Comparison of ENCODE assay signal across 1 cellular context in the genomic region with DNA sequence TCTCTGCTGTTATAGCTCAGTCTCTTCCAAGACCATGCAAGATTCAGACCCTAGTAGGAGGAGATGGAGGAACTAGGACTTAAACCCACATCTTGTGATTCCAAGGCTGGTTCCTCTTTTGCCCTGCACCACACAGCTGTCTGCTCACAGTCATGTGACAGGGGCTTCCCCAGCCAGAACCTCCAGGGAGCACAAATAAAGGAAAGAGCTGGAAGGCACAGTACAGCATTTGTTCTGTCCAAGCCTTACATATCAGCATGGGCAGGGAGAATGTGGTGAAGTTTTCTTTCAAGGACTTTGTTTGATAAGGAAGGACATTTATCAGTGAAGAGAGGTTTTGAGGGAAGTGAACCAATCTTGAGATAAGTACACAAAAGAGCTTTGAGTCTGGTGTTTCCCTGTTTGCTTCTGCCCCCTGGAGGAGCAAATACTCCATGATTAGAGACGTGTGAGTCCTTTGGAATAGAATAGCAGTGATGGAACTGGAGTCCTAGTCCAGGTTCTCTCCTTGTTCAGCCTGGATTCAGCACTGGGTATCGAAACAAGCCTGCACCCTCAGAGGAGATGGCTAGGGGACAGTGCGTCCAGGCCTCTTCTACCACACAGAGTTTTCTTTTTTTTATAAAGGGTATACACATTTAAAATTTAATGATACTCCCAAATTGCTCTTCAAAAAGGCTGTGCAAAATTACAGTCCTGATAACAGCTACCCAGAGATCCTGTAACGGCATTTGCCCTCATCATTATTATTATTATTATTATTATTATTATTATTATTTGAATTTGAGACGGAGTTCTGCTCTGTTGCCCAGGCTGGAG.
TF ChIP-seq lines count a peak whose summit lies in the region.

No MANE protein-coding gene starts in this region.

TF ChIP-seq in K562, 482 proteins besides CTCF, POLR2A, EP300 and RAD21 (continued from another document and continues in another):
- TF ChIP-seq CCNT2 (IDR thresholded peaks at IDR 0.05; ENCODE audit: borderline replicate concordance, extremely low read depth, insufficient read length, low read depth, low read length) = peak; percentile 18
- TF ChIP-seq XRCC5 (IDR thresholded peaks at IDR 0.05; ENCODE audit: low read depth, low read length) = no peak
- no peak for TF ChIP-seq SRSF1 (IDR thresholded peaks at IDR 0.05; ENCODE audit: low read depth, low read length)
- TF ChIP-seq RBM14 (IDR thresholded peaks at IDR 0.05; ENCODE audit: borderline replicate concordance, insufficient read depth, low read depth, low read length) = no peak
- no peak for TF ChIP-seq ZNF699 (CRISPR knock-in tag; IDR thresholded peaks at IDR 0.05; ENCODE audit: insufficient replicate concordance)
- no peak for TF ChIP-seq YY1 (IDR thresholded peaks at IDR 0.05; ENCODE audit: borderline replicate concordance in 1 of 3, control insufficient read depth in 1 of 3, extremely low read depth in 1 of 3, insufficient read depth in 3 of 3, insufficient read length in 1 of 3, insufficient replicate concordance in 2 of 3, low read depth in 1 of 3, low read length in 2 of 3)
- TF ChIP-seq KLF6 (CRISPR knock-in tag; IDR thresholded peaks at IDR 0.05; ENCODE audit: borderline replicate concordance) = no peak
- TF ChIP-seq ZNF444 (CRISPR knock-in tag; IDR thresholded peaks at IDR 0.05) = no peak
- no peak; the same call in 1 of the 2 replicates for TF ChIP-seq RNF2 (IDR thresholded peaks at IDR 0.05)
- TF ChIP-seq HDAC2 (IDR thresholded peaks at IDR 0.05) = 0 out of 2 replicates have a peak, but pooled peaks have one; percentile 65
- TF ChIP-seq DACH1 (IDR thresholded peaks at IDR 0.05; ENCODE audit: partially characterized antibody) = peak; percentile 63
- TF ChIP-seq, protein P1, sequence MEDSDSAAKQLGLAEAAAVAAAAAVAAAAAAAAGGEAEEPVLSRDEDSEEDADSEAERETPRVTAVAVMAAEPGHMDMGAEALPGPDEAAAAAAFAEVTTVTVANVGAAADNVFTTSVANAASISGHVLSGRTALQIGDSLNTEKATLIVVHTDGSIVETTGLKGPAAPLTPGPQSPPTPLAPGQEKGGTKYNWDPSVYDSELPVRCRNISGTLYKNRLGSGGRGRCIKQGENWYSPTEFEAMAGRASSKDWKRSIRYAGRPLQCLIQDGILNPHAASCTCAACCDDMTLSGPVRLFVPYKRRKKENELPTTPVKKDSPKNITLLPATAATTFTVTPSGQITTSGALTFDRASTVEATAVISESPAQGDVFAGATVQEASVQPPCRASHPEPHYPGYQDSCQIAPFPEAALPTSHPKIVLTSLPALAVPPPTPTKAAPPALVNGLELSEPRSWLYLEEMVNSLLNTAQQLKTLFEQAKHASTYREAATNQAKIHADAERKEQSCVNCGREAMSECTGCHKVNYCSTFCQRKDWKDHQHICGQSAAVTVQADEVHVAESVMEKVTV (CRISPR knock-in tag; IDR thresholded peaks at IDR 0.05) = peak; percentile 68
- peak in 1 of 2 experiments; percentile 78; a peak in 1 of 4 replicates for TF ChIP-seq RCOR1 (IDR thresholded peaks at IDR 0.05; ENCODE audit: borderline replicate concordance in 1 of 2, low read depth in 2 of 2, low read length in 2 of 2)
- TF ChIP-seq, protein P2, sequence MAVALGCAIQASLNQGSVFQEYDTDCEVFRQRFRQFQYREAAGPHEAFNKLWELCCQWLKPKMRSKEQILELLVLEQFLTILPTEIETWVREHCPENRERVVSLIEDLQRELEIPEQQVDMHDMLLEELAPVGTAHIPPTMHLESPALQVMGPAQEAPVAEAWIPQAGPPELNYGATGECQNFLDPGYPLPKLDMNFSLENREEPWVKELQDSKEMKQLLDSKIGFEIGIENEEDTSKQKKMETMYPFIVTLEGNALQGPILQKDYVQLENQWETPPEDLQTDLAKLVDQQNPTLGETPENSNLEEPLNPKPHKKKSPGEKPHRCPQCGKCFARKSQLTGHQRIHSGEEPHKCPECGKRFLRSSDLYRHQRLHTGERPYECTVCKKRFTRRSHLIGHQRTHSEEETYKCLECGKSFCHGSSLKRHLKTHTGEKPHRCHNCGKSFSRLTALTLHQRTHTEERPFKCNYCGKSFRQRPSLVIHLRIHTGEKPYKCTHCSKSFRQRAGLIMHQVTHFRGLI (CRISPR knock-in tag; IDR thresholded peaks at IDR 0.05) = no peak
- TF ChIP-seq, protein P3, sequence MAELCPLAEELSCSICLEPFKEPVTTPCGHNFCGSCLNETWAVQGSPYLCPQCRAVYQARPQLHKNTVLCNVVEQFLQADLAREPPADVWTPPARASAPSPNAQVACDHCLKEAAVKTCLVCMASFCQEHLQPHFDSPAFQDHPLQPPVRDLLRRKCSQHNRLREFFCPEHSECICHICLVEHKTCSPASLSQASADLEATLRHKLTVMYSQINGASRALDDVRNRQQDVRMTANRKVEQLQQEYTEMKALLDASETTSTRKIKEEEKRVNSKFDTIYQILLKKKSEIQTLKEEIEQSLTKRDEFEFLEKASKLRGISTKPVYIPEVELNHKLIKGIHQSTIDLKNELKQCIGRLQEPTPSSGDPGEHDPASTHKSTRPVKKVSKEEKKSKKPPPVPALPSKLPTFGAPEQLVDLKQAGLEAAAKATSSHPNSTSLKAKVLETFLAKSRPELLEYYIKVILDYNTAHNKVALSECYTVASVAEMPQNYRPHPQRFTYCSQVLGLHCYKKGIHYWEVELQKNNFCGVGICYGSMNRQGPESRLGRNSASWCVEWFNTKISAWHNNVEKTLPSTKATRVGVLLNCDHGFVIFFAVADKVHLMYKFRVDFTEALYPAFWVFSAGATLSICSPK (IDR thresholded peaks at IDR 0.05; ENCODE audit: borderline replicate concordance) = no peak
- no peak for TF ChIP-seq PHTF2 (CRISPR knock-in tag; IDR thresholded peaks at IDR 0.05)
- no peak for TF ChIP-seq NR1H2 (CRISPR knock-in tag; IDR thresholded peaks at IDR 0.05)
- 0 out of 2 replicates have a peak, but pooled peaks have one; percentile 76 for TF ChIP-seq FOXJ2 (tag; IDR thresholded peaks at IDR 0.05)
- no peak for TF ChIP-seq KDM4B (IDR thresholded peaks at IDR 0.05; ENCODE audit: borderline replicate concordance in 2 of 2, low read depth in 1 of 2)
- TF ChIP-seq SRF (CRISPR knock-in tag; IDR thresholded peaks at IDR 0.05) = no peak; a peak in 1 of 4 replicates
- TF ChIP-seq, protein P4, sequence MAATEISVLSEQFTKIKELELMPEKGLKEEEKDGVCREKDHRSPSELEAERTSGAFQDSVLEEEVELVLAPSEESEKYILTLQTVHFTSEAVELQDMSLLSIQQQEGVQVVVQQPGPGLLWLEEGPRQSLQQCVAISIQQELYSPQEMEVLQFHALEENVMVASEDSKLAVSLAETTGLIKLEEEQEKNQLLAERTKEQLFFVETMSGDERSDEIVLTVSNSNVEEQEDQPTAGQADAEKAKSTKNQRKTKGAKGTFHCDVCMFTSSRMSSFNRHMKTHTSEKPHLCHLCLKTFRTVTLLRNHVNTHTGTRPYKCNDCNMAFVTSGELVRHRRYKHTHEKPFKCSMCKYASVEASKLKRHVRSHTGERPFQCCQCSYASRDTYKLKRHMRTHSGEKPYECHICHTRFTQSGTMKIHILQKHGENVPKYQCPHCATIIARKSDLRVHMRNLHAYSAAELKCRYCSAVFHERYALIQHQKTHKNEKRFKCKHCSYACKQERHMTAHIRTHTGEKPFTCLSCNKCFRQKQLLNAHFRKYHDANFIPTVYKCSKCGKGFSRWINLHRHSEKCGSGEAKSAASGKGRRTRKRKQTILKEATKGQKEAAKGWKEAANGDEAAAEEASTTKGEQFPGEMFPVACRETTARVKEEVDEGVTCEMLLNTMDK (IDR thresholded peaks at IDR 0.05; ENCODE audit: borderline replicate concordance, insufficient read depth, low read depth, low read length, poor library complexity, severe bottlenecking) = peak; percentile 27
- TF ChIP-seq ZNF165 (CRISPR knock-in tag; IDR thresholded peaks at IDR 0.05; ENCODE audit: borderline replicate concordance) = no peak
- no peak for TF ChIP-seq MTF1 (CRISPR knock-in tag; IDR thresholded peaks at IDR 0.05; ENCODE audit: borderline replicate concordance)
- TF ChIP-seq HDAC1 (IDR thresholded peaks at IDR 0.05) = peak in 1 of 2 experiments; percentile 63; a peak in 1 of 4 replicates
- TF ChIP-seq, protein P5, sequence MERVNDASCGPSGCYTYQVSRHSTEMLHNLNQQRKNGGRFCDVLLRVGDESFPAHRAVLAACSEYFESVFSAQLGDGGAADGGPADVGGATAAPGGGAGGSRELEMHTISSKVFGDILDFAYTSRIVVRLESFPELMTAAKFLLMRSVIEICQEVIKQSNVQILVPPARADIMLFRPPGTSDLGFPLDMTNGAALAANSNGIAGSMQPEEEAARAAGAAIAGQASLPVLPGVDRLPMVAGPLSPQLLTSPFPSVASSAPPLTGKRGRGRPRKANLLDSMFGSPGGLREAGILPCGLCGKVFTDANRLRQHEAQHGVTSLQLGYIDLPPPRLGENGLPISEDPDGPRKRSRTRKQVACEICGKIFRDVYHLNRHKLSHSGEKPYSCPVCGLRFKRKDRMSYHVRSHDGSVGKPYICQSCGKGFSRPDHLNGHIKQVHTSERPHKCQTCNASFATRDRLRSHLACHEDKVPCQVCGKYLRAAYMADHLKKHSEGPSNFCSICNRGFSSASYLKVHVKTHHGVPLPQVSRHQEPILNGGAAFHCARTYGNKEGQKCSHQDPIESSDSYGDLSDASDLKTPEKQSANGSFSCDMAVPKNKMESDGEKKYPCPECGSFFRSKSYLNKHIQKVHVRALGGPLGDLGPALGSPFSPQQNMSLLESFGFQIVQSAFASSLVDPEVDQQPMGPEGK (CRISPR knock-in tag; IDR thresholded peaks at IDR 0.05; ENCODE audit: borderline replicate concordance) = no peak
- no peak for TF ChIP-seq HDAC6 (IDR thresholded peaks at IDR 0.05; ENCODE audit: low read depth, low read length)
- TF ChIP-seq, protein P6, sequence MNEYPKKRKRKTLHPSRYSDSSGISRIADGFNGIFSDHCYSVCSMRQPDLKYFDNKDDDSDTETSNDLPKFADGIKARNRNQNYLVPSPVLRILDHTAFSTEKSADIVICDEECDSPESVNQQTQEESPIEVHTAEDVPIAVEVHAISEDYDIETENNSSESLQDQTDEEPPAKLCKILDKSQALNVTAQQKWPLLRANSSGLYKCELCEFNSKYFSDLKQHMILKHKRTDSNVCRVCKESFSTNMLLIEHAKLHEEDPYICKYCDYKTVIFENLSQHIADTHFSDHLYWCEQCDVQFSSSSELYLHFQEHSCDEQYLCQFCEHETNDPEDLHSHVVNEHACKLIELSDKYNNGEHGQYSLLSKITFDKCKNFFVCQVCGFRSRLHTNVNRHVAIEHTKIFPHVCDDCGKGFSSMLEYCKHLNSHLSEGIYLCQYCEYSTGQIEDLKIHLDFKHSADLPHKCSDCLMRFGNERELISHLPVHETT (CRISPR knock-in tag; conservative IDR thresholded peaks at IDR 0.05 in 1 of 2, IDR thresholded peaks at IDR 0.05 in 1 of 2) = peak in 1 of 2 experiments; percentile 70; a peak in 1 of 4 replicates
- no peak for TF ChIP-seq ZNF445 (CRISPR knock-in tag; IDR thresholded peaks at IDR 0.05; ENCODE audit: low read depth)
- TF ChIP-seq DDX20 (tag; IDR thresholded peaks at IDR 0.05; ENCODE audit: low read depth) = no peak
- TF ChIP-seq ZNF408 (CRISPR knock-in tag; IDR thresholded peaks at IDR 0.05; ENCODE audit: low read depth) = no peak
- no peak for TF ChIP-seq ERF (CRISPR knock-in tag; IDR thresholded peaks at IDR 0.05)
- TF ChIP-seq E2F3 (CRISPR knock-in tag; IDR thresholded peaks at IDR 0.05) = no peak
- TF ChIP-seq, protein P7, sequence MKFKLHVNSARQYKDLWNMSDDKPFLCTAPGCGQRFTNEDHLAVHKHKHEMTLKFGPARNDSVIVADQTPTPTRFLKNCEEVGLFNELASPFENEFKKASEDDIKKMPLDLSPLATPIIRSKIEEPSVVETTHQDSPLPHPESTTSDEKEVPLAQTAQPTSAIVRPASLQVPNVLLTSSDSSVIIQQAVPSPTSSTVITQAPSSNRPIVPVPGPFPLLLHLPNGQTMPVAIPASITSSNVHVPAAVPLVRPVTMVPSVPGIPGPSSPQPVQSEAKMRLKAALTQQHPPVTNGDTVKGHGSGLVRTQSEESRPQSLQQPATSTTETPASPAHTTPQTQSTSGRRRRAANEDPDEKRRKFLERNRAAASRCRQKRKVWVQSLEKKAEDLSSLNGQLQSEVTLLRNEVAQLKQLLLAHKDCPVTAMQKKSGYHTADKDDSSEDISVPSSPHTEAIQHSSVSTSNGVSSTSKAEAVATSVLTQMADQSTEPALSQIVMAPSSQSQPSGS (CRISPR knock-in tag; IDR thresholded peaks at IDR 0.05) = no peak
- no peak for TF ChIP-seq HNRNPL (IDR thresholded peaks at IDR 0.05; ENCODE audit: low read depth, low read length)
- no peak for TF ChIP-seq NFIX (CRISPR knock-in tag; IDR thresholded peaks at IDR 0.05; ENCODE audit: low read depth)
- 0 out of 2 replicates have a peak, but pooled peaks have one; percentile 71 for TF ChIP-seq SP1 (CRISPR knock-in tag; IDR thresholded peaks at IDR 0.05)
- TF ChIP-seq ARID1B (IDR thresholded peaks at IDR 0.05) = peak; percentile 80
- peak; percentile 65 for TF ChIP-seq CC2D1A (IDR thresholded peaks at IDR 0.05)
- no peak for TF ChIP-seq CEBPG (CRISPR knock-in tag; IDR thresholded peaks at IDR 0.05)
- no peak for TF ChIP-seq CEBPG (tag; conservative IDR thresholded peaks at IDR 0.05 in 1 of 2, IDR thresholded peaks at IDR 0.05 in 1 of 2)
- TF ChIP-seq PTTG1 (tag; IDR thresholded peaks at IDR 0.05; ENCODE audit: low read depth) = no peak
- TF ChIP-seq SNIP1 (IDR thresholded peaks at IDR 0.05; ENCODE audit: low read depth) = no peak
- TF ChIP-seq RFX7 (CRISPR knock-in tag; IDR thresholded peaks at IDR 0.05) = no peak
- TF ChIP-seq, protein P8, sequence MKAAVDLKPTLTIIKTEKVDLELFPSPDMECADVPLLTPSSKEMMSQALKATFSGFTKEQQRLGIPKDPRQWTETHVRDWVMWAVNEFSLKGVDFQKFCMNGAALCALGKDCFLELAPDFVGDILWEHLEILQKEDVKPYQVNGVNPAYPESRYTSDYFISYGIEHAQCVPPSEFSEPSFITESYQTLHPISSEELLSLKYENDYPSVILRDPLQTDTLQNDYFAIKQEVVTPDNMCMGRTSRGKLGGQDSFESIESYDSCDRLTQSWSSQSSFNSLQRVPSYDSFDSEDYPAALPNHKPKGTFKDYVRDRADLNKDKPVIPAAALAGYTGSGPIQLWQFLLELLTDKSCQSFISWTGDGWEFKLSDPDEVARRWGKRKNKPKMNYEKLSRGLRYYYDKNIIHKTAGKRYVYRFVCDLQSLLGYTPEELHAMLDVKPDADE (conservative IDR thresholded peaks at IDR 0.05; ENCODE audit: control insufficient read depth, low read depth, low read length) = no peak
- no peak for TF ChIP-seq ZNF197 (CRISPR knock-in tag; IDR thresholded peaks at IDR 0.05; ENCODE audit: low read depth)
- TF ChIP-seq, protein P9, sequence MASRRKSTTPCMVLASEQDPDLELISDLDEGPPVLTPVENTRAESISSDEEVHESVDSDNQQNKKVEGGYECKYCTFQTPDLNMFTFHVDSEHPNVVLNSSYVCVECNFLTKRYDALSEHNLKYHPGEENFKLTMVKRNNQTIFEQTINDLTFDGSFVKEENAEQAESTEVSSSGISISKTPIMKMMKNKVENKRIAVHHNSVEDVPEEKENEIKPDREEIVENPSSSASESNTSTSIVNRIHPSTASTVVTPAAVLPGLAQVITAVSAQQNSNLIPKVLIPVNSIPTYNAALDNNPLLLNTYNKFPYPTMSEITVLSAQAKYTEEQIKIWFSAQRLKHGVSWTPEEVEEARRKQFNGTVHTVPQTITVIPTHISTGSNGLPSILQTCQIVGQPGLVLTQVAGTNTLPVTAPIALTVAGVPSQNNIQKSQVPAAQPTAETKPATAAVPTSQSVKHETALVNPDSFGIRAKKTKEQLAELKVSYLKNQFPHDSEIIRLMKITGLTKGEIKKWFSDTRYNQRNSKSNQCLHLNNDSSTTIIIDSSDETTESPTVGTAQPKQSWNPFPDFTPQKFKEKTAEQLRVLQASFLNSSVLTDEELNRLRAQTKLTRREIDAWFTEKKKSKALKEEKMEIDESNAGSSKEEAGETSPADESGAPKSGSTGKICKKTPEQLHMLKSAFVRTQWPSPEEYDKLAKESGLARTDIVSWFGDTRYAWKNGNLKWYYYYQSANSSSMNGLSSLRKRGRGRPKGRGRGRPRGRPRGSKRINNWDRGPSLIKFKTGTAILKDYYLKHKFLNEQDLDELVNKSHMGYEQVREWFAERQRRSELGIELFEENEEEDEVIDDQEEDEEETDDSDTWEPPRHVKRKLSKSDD (conservative IDR thresholded peaks at IDR 0.05; ENCODE audit: low read length) = no peak
